ENCODE assay signal across 8 cellular contexts in genomic region chr4:8228319-8229250, GRCh38. TPM values are rescaled to one million over a fixed set of nuclear protein-coding genes. Genes with fewer than 3 reads are reported as not detected.
DNase-seq lines count a peak whose midpoint lies in the region; ATAC-seq and TF ChIP-seq lines count a peak whose summit lies in the region.

No MANE protein-coding gene starts in this region.

- DNase-seq in AG09319 (ENCODE audit: extremely low read depth, low read depth) (peak; percentile 63), GM19238 (ENCODE audit: insufficient read length, low spot score) (peak; percentile 58), T follicular helper cell (ENCODE audit: low read depth) (peak; percentile 67), adrenal gland (peak; percentile 67 to 88 (median 87)), iris pigment epithelial cell (ENCODE audit: low read depth) (peak; percentile 93), NCI-H1694 treated with DMSO at 0.1 percent for 48 hours (lab: John Stamatoyannopoulos, UW) (no peak)
- DNase-seq in stimulated activated CD4-positive, alpha-beta T cell treated with anti-CD3 and anti-CD28 coated beads, Interleukin-4, amount 100 ng/mL, for 4 hours = peak; percentile 62 to 86

- 59 to 67% (median 64%) methylated on average over 9 to 39 of the region's 39 CpGs for WGBS in adrenal gland, 4 donors

- TF ChIP-seq POLR2A in adrenal gland (IDR thresholded peaks at IDR 0.05) = no peak

- peaks cover 0 to 13% of the 10 kb centered on the region in 2 donors for H3K36me3 ChIP-seq in adrenal gland (replicated peaks in 1 of 2)

- H3K4me1 ChIP-seq in adrenal gland (replicated peaks in 1 of 2) = peaks cover 9 to 19% of the 10 kb centered on the region in 2 donors

- peak overlapping the region in 2 of 5 donors; percentile 36 to 63 for H3K27ac ChIP-seq in adrenal gland

- no peak; the same call in 1 of the 2 replicates for TF ChIP-seq CTCF in AG09319 (IDR thresholded peaks at IDR 0.05; ENCODE audit: low read depth, low read length)
- no peak for TF ChIP-seq CTCF in adrenal gland (IDR thresholded peaks at IDR 0.05)

- H3K27me3 ChIP-seq in adrenal gland = no peaks in the 10 kb centered on the region

- peak; percentile 84 for ATAC-seq in HG03354 (IDR thresholded peaks at IDR 0.05; ENCODE audit: poor library complexity, severe bottlenecking, unreplicated experiment)

- intact Hi-C loops in adrenal gland (cut with DNase I) = no loop called here

- H3K9me3 ChIP-seq in adrenal gland (replicated peaks in 1 of 3) = no peaks in the 10 kb centered on the region

- H3K4me3 ChIP-seq in adrenal gland = no peak overlapping the region

RNA-seq across cellular contexts. Expression of gene SH3TC1, which starts 29.5 kb away (rescaled TPM):
- 10 to 100 TPM; 17.2 to 58.7 (median 26.3) TPM for total RNA-seq in adrenal gland
- 10 to 100 TPM in 2 of 3 donors, 1 to 10 TPM in 1; 1.5 to 28.0 (median 19.8) TPM for polyA plus RNA-seq in adrenal gland

RNA-seq across cellular contexts. Expression of gene HTRA3, which starts 41.0 kb away (rescaled TPM):
- 10 to 100 TPM in 1 of 8 donors, 1 to 10 TPM in 7; 2.3 to 10.6 (median 4.0) TPM for total RNA-seq in adrenal gland
- 10 to 100 TPM in 1 of 3 donors, 1 to 10 TPM in 2; 1.6 to 14.0 (median 4.0) TPM for polyA plus RNA-seq in adrenal gland
